27 cellular contexts compared by ENCODE assay signal in the genomic region with DNA sequence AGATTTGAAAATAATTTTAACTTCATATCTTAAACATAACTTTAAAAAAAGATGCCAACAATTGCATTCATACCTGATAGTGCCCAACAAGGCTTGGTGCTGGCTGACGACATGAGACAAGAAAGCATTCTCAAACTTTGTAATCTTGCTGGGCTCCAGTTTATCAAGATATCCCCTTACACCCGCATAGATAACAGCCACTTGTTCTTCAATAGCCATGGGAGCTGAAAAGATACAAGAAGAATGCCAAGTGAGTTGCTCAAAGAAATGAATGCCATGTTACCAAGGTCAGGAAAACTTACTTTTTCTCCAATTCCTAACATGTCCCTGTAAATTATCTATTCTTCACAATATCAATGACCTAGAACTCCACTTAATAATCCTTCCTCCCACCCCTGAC. TPM values are rescaled to one million over a fixed set of nuclear protein-coding genes. Genes with fewer than 3 reads are reported as not detected.
DNase-seq lines count a peak whose midpoint lies in the region; ATAC-seq, FAIRE-seq and TF ChIP-seq lines count a peak whose summit lies in the region.
"Had no signal": no experiment of that assay in that cellular context is flagged by ENCODE, and none has a peak within 500 bp of the region (broad histone marks: within the 10 kb centered on the region; RNA-seq: fewer than 3 reads in every experiment).

No MANE protein-coding gene starts in this region.

- H3K4me1 ChIP-seq in hepatocyte (ENCODE audit: insufficient read depth) (peaks cover 24% of the 10 kb centered on the region), psoas muscle (no peaks in the 10 kb centered on the region), HAP-1 (no peaks in the 10 kb centered on the region)
- H3K4me1 ChIP-seq: BLaER1 had no signal

- no peaks in the 10 kb centered on the region for H3K27me3 Mint-ChIP-seq in activated T-cell treated with anti-CD3 and anti-CD28 coated beads, Interleukin-2, amount 50 U/mL, for 24 hours
- H3K27me3 Mint-ChIP-seq: CD4-positive, alpha-beta memory T cell had no signal

- WGBS in hepatocyte (ENCODE audit: low lambda C conversion rate, missing lambda C conversion rate) = 70% methylated on average over 2 of the region's 2 CpGs
- WGBS in psoas muscle, 3 donors = 59 to 82% (median 65%) methylated on average over 2 of the region's 2 CpGs

- H3K9me2 ChIP-seq in hepatocyte (replicated peaks; ENCODE audit: insufficient read depth) = no peaks in the 10 kb centered on the region

- H3K36me3 Mint-ChIP-seq in activated T-cell treated with anti-CD3 and anti-CD28 coated beads, Interleukin-2, amount 50 U/mL, for 24 hours (ENCODE audit: low read depth) = peaks cover 98% of the 10 kb centered on the region

- intact Hi-C loops in psoas muscle (cut with DNase I) = no loop called here

- FAIRE-seq in D721Med (lab: Jason Lieb, UNC) = peak; percentile 58
- FAIRE-seq: GM12891, GM19239, H54 had no signal

- H3K4me3 Mint-ChIP-seq in activated T-cell treated with anti-CD3 and anti-CD28 coated beads, Interleukin-2, amount 50 U/mL, for 24 hours = no peak overlapping the region
- H3K4me3 Mint-ChIP-seq: CD4-positive, alpha-beta memory T cell had no signal

- H3K36me3 ChIP-seq in hepatocyte (replicated peaks; ENCODE audit: insufficient read depth, low read depth) = peaks cover 14% of the 10 kb centered on the region
- H3K36me3 ChIP-seq in psoas muscle (ENCODE audit: insufficient read depth in 1 of 2, low read depth in 1 of 2) = peaks cover 21 to 100% of the 10 kb centered on the region in 2 donors
- peaks cover 89% of the 10 kb centered on the region for H3K36me3 ChIP-seq in HAP-1 (replicated peaks)

- in situ Hi-C loops in HAP-1 (cut with MboI; ENCODE audit: low sequenced_read_pairs) = no loop called here

- H3K4me3 ChIP-seq in hepatocyte = no peak overlapping the region
- H3K4me3 ChIP-seq in psoas muscle = no peak overlapping the region
- H3K4me3 ChIP-seq in HAP-1 = no peak overlapping the region
- H3K4me3 ChIP-seq: BLaER1 had no signal

- peak overlapping the region; percentile 3 for H3K27ac ChIP-seq in hepatocyte
- H3K27ac ChIP-seq in psoas muscle = peak overlapping the region; percentile 10
- H3K27ac ChIP-seq: BLaER1, RWPE1 had no signal

- no peaks in the 10 kb centered on the region for H3K9me3 Mint-ChIP-seq in activated T-cell treated with anti-CD3 and anti-CD28 coated beads, Interleukin-2, amount 50 U/mL, for 24 hours

- TF ChIP-seq CTCF in D721Med (IDR thresholded peaks at IDR 0.05; ENCODE audit: insufficient read depth, missing control alignments) (no peak), hepatocyte (IDR thresholded peaks at IDR 0.05; ENCODE audit: poor library complexity) (no peak), psoas muscle (IDR thresholded peaks at IDR 0.05) (no peak)

- ATAC-seq in psoas muscle = no peak

- H3K4me2 ChIP-seq in hepatocyte = no peak overlapping the region
- H3K4me2 ChIP-seq: BLaER1 had no signal

- no peak for DNase-seq in activated T-cell treated with anti-CD3 and anti-CD28 coated beads, Interleukin-2, amount 50 U/mL, for 24 hours
- DNase-seq in activated T-cell treated with anti-CD3 and anti-CD28 coated beads, Interleukin-2, amount 50 U/mL, for 1 hour = no peak
- DNase-seq in D721Med (ENCODE audit: insufficient read length, low spot score) = no peak
- no peak for DNase-seq in hepatocyte (ENCODE audit: low spot score)
- DNase-seq in psoas muscle = no peak
- DNase-seq in HAP-1 (ENCODE audit: low spot score in 2 of 2) = no peak
- DNase-seq in C1 segment of cervical spinal cord (lab: John Stamatoyannopoulos, UW) = no peak
- DNase-seq: 8988T; CD4-positive, alpha-beta memory T cell; DMS79 treated with DMSO at 0.1 percent for 48 hours; GF-D8; Kasumi-1; MV-4-11; NCI-H1105 treated with DMSO at 0.1 percent for 48 hours; NCI-H146; NCI-H1930; NCI-H2107; NCI-H446 treated with DMSO at 0.1 percent for 48 hours; NCI-H526; NCI-H82; NK-92 treated with Interleukin-12 subunit alpha and Interleukin-12 subunit beta, amount 100 ng/mL, for 24 hours; SHP77 had no signal

- H3K79me2 ChIP-seq in hepatocyte = peaks cover 26% of the 10 kb centered on the region

- H3K4me1 Mint-ChIP-seq in activated T-cell treated with anti-CD3 and anti-CD28 coated beads, Interleukin-2, amount 50 U/mL, for 24 hours (ENCODE audit: low read depth) = peaks cover 11% of the 10 kb centered on the region

- H2AFZ ChIP-seq in hepatocyte = no peak overlapping the region

- H4K20me1 ChIP-seq in hepatocyte (ENCODE audit: insufficient read depth, poor library complexity, severe bottlenecking) = no peaks in the 10 kb centered on the region

- H3K9me3 ChIP-seq in hepatocyte (ENCODE audit: low read depth) = no peaks in the 10 kb centered on the region
- H3K9me3 ChIP-seq in psoas muscle = no peaks in the 10 kb centered on the region
- no peaks in the 10 kb centered on the region for H3K9me3 ChIP-seq in HAP-1
- H3K9me3 ChIP-seq: BLaER1 had no signal

- H3K27ac Mint-ChIP-seq in activated T-cell treated with anti-CD3 and anti-CD28 coated beads, Interleukin-2, amount 50 U/mL, for 24 hours = peak overlapping the region; percentile 33

- no peaks in the 10 kb centered on the region for H3K27me3 ChIP-seq in hepatocyte
- H3K27me3 ChIP-seq in psoas muscle (ENCODE audit: insufficient read depth in 3 of 3, low read length in 2 of 3) = no peaks in the 10 kb centered on the region
- H3K27me3 ChIP-seq in HAP-1 (ENCODE audit: low read depth) = no peaks in the 10 kb centered on the region
- H3K27me3 ChIP-seq: BLaER1 had no signal

RNA-seq across cellular contexts. Expression of a gene that starts 12.4 kb away (rescaled TPM):
- total RNA-seq in hepatocyte (21.2 and 24.5 TPM in 2 replicates), psoas muscle (10 to 100 TPM in 2 of 4 donors, 1 to 10 TPM in 2; 3.5 to 18.8 (median 10.7) TPM)
- polyA plus RNA-seq in hepatocyte (10.0 and 11.9 TPM in 2 replicates), psoas muscle (10 to 100 TPM in 1 of 3 donors, 1 to 10 TPM in 1, under 1 TPM in 1; 0.48 to 13.2 (median 6.1) TPM)

RNA-seq across cellular contexts. Expression of a gene that starts 13.7 kb away (rescaled TPM):
- total RNA-seq in hepatocyte (931 and 979 TPM in 2 replicates), psoas muscle (1,000 to 10,000 TPM in 1 of 4 donors, 100 to 1,000 TPM in 3; 654 to 1,102 (median 753) TPM)
- polyA plus RNA-seq in hepatocyte (533 and 609 TPM in 2 replicates), psoas muscle (100 to 1,000 TPM; 754 to 939 (median 892) TPM)

RNA-seq across cellular contexts. Expression of a gene that starts 19.8 kb away (rescaled TPM):
- total RNA-seq in hepatocyte (48.8 and 51.8 TPM in 2 replicates), psoas muscle (1 to 10 TPM; 2.8 to 7.5 (median 4.8) TPM)
- polyA plus RNA-seq in hepatocyte (31.8 and 36.5 TPM in 2 replicates), psoas muscle (10 to 100 TPM in 1 of 3 donors, 1 to 10 TPM in 2; 6.3 to 16.3 (median 9.0) TPM)
